In genomic region chr16:49824600-49824999, GRCh38 we compare ENCODE assay signal across 22 cellular contexts. TPM values are rescaled to one million over a fixed set of nuclear protein-coding genes. Genes with fewer than 3 reads are reported as not detected.
A peak's percentile ranks its signal among the peaks of the same experiment; 100 is the strongest.
DNase-seq lines count a peak whose midpoint lies in the region; ATAC-seq and TF ChIP-seq lines count a peak whose summit lies in the region.
"Had no signal": no experiment of that assay in that cellular context is flagged by ENCODE, and none has a peak within 500 bp of the region (broad histone marks: within the 10 kb centered on the region; RNA-seq: fewer than 3 reads in every experiment).

No MANE protein-coding gene starts in this region.

- no peaks in the 10 kb centered on the region for H4K20me1 ChIP-seq in BLaER1

- peak overlapping the region; percentile 2 for H2AK5ac ChIP-seq in neuronal stem cell (ENCODE audit: low read depth, low read length)

- WGBS in esophagus squamous epithelium, 2 donors: 49 to 57% methylated on average over 8 to 9 of the region's 9 CpGs
- WGBS in neuronal stem cell (ENCODE audit: extremely low coverage in 2 of 2, insufficient read length in 2 of 2, insufficient replicate concordance in 1 of 2), 2 donors: no CpG with 5 or more reads among the region's 9 CpGs

- intact Hi-C loops in esophagus squamous epithelium (cut with DNase I): no loop called here

- ATAC-seq in HG03460 (IDR thresholded peaks at IDR 0.05; ENCODE audit: unreplicated experiment): no peak
- ATAC-seq: activated CD4-positive, CD25-positive, alpha-beta regulatory T cell treated with anti-CD3 and anti-CD28 coated beads, Interleukin-2, amount 50 U/mL, for 24 hours; stimulated activated effector memory CD8-positive, alpha-beta T cell treated with anti-CD3 and anti-CD28 coated beads, Interleukin-12 subunit alpha, Interleukin-12 subunit beta, amount 100 ng/mL, for 72 hours had no signal

- H3K4me1 ChIP-seq in BLaER1 (peaks cover 83% of the 10 kb centered on the region), esophagus squamous epithelium (peaks cover 6 to 58% (median 19%) of the 10 kb centered on the region in 3 donors), neuronal stem cell (ENCODE audit: control insufficient read depth in 2 of 2, insufficient read depth in 1 of 2, low read depth in 1 of 2, low read length in 2 of 2) (peaks cover 29 to 49% of the 10 kb centered on the region in 2 donors)

- H3K9me3 ChIP-seq in BLaER1: no peaks in the 10 kb centered on the region
- no peaks in the 10 kb centered on the region for H3K9me3 ChIP-seq in esophagus squamous epithelium
- no peaks in the 10 kb centered on the region for H3K9me3 ChIP-seq in neuronal stem cell (replicated peaks in 1 of 2; ENCODE audit: control insufficient read depth in 2 of 2, insufficient read depth in 1 of 2, low read depth in 1 of 2, low read length in 2 of 2)
- H3K9me3 ChIP-seq: Peyer's patch, suprapubic skin had no signal

- H3K27ac ChIP-seq in BLaER1 (no peak overlapping the region), esophagus squamous epithelium (peak overlapping the region in 3 of 4 donors; percentile 18 to 81 (median 50)), neuronal stem cell (replicated peaks; ENCODE audit: low read length) (no peak overlapping the region)
- H3K27ac ChIP-seq: C4-2B, suprapubic skin had no signal

- no peak overlapping the region for H2BK12ac ChIP-seq in neuronal stem cell (ENCODE audit: low read length)

- peaks cover 5% of the 10 kb centered on the region for H3K79me1 ChIP-seq in neuronal stem cell (ENCODE audit: low read depth, low read length)

- H2BK15ac ChIP-seq in neuronal stem cell (ENCODE audit: low read length): no peak overlapping the region

- TF ChIP-seq CTCF in esophagus squamous epithelium (IDR thresholded peaks at IDR 0.05): no peak

- H2BK5ac ChIP-seq in neuronal stem cell (ENCODE audit: low read length): no peak overlapping the region

- H3K4me2 ChIP-seq in BLaER1: peak overlapping the region; percentile 62
- no peak overlapping the region for H3K4me2 ChIP-seq in neuronal stem cell (ENCODE audit: insufficient read depth, low read length, poor library complexity, severe bottlenecking)

- H3K4me3 ChIP-seq in BLaER1: no peak overlapping the region
- H3K4me3 ChIP-seq in esophagus squamous epithelium: no peak overlapping the region
- no peak overlapping the region for H3K4me3 ChIP-seq in neuronal stem cell (ENCODE audit: low read length in 2 of 2)
- H3K4me3 ChIP-seq: dorsolateral prefrontal cortex, Peyer's patch, suprapubic skin had no signal

- no peaks in the 10 kb centered on the region for H3K36me3 ChIP-seq in BLaER1
- H3K36me3 ChIP-seq in esophagus squamous epithelium: no peaks in the 10 kb centered on the region
- peaks cover 0 to 50% of the 10 kb centered on the region in 2 donors for H3K36me3 ChIP-seq in neuronal stem cell (replicated peaks in 1 of 2; ENCODE audit: control insufficient read depth in 2 of 2, insufficient read depth in 2 of 2, low read length in 2 of 2)
- H3K36me3 ChIP-seq: Peyer's patch, suprapubic skin had no signal

- no peak overlapping the region for H3K9ac ChIP-seq in BLaER1
- no peak overlapping the region for H3K9ac ChIP-seq in neuronal stem cell (ENCODE audit: low read depth, low read length, poor library complexity)

- H3K4ac ChIP-seq in neuronal stem cell (ENCODE audit: low read length): no peak overlapping the region

- H3K18ac ChIP-seq in neuronal stem cell (ENCODE audit: low read length): peak overlapping the region; percentile 32

- DNase-seq in esophagus squamous epithelium (lab: John Stamatoyannopoulos, UW) (no peak), neuronal stem cell (ENCODE audit: low spot score) (no peak), NCI-H2081 (lab: John Stamatoyannopoulos, UW) (no peak), NCI-H2029 treated with DMSO at 0.1 percent for 48 hours (lab: John Stamatoyannopoulos, UW) (no peak), COLO668 (lab: John Stamatoyannopoulos, UW; ENCODE audit: unreplicated experiment) (no peak)
- DNase-seq: activated CD4-positive, alpha-beta memory T cell treated with anti-CD3 and anti-CD28 coated beads, Interleukin-2, amount 10 ng/mL, durations not matched to agents 7 days and 5 days; dorsolateral prefrontal cortex; NCI-H1105 treated with DMSO at 0.1 percent for 48 hours; NCI-H2107; NCI-H510A; Peyer's patch; stimulated activated CD4-positive, alpha-beta T cell treated with anti-CD3 and anti-CD28 coated beads, Interleukin-2, amount 100 ng/mL, for 48 hours; T-helper 1 cell had no signal

- no peak for TF ChIP-seq POLR2A in esophagus squamous epithelium (IDR thresholded peaks at IDR 0.05)

- H3K14ac ChIP-seq in neuronal stem cell (ENCODE audit: low read length): no peak overlapping the region

- no peak for TF ChIP-seq EP300 in Ishikawa (IDR thresholded peaks at IDR 0.05; ENCODE audit: borderline replicate concordance)

- no peak overlapping the region for H2BK120ac ChIP-seq in neuronal stem cell (ENCODE audit: low read depth, low read length)

- H4K91ac ChIP-seq in neuronal stem cell (ENCODE audit: low read depth, low read length, poor library complexity): no peak overlapping the region

- H2AFZ ChIP-seq in neuronal stem cell (ENCODE audit: low read length): no peak overlapping the region

- no peak overlapping the region for H4K8ac ChIP-seq in neuronal stem cell (ENCODE audit: low read depth, low read length)

- no peak for TF ChIP-seq RAD21 in Ishikawa (IDR thresholded peaks at IDR 0.05; ENCODE audit: low read depth)

- no peak overlapping the region for H3K23ac ChIP-seq in neuronal stem cell (ENCODE audit: low read depth, low read length, poor library complexity)

- H3K27me3 ChIP-seq in BLaER1: no peaks in the 10 kb centered on the region
- no peaks in the 10 kb centered on the region for H3K27me3 ChIP-seq in esophagus squamous epithelium
- H3K27me3 ChIP-seq in neuronal stem cell (ENCODE audit: control insufficient read depth in 3 of 3, insufficient read depth in 3 of 3, low read depth in 1 of 3, low read length in 3 of 3): no peaks in the 10 kb centered on the region
- H3K27me3 ChIP-seq: dorsolateral prefrontal cortex, Peyer's patch, suprapubic skin had no signal

TF ChIP-seq in Ishikawa, 13 proteins besides CTCF, POLR2A, EP300 and RAD21:
- TF ChIP-seq TEAD4 (IDR thresholded peaks at IDR 0.05): peak; percentile 63
- TF ChIP-seq TCF12 (IDR thresholded peaks at IDR 0.05; ENCODE audit: low read depth): no peak

RNA-seq across cellular contexts. Expression of gene ZNF423, which starts 31.3 kb away (rescaled TPM):
- total RNA-seq in esophagus squamous epithelium: 1 to 10 TPM in 2 of 4 donors, under 1 TPM in 2; 0.72 to 5.9 (median 1.1) TPM
- 27.7 TPM for polyA plus RNA-seq in neuronal stem cell (2013, experiment 1 of 2)
- polyA plus RNA-seq in neuronal stem cell (2013, experiment 2 of 2): 27.1 TPM
- total RNA-seq: activated CD4-positive, alpha-beta memory T cell treated with anti-CD3 and anti-CD28 coated beads, Interleukin-2, amount 10 ng/mL, durations not matched to agents 7 days and 5 days; activated T-helper 2 cell treated with anti-CD3 and anti-CD28 coated beads, Interferon-gamma antibody, Interleukin-2, Interleukin-4, amounts not matched to agents 10 μg/mL and 5 μg/mL and 100 μg/mL, durations not matched to agents 14 hours and 24 hours and 36 hours; SK-MEL-5 had no signal

Comparison
In these comparisons a context has a peak if more than half of its experiments do, and no peak if none do; other contexts are left out.
1. H3K27ac ChIP-seq: peak in esophagus squamous epithelium (3 of 4); none in BLaER1 (single experiment) and neuronal stem cell (single experiment).